ENCODE assay signal across 22 cellular contexts in genomic region chr15:47843124-47843663, GRCh38.
A peak's percentile ranks its signal among the peaks of the same experiment; 100 is the strongest.
DNase-seq lines count a peak whose midpoint lies in the region; ATAC-seq and TF ChIP-seq lines count a peak whose summit lies in the region.
"Had no signal": no experiment of that assay in that cellular context is flagged by ENCODE, and none has a peak within 500 bp of the region (broad histone marks: within the 10 kb centered on the region; RNA-seq: fewer than 3 reads in every experiment).

No MANE protein-coding gene starts in this region.

- H3K36me3 Mint-ChIP-seq in progenitor cell of endocrine pancreas (ENCODE audit: insufficient read depth) = no peaks in the 10 kb centered on the region
- no peaks in the 10 kb centered on the region for H3K36me3 Mint-ChIP-seq in CD8-positive, alpha-beta memory T cell
- H3K36me3 Mint-ChIP-seq: CD14-positive monocyte; CD4-positive, alpha-beta memory T cell; IgD-negative memory B cell had no signal

- H3K27ac ChIP-seq in body of pancreas = peak overlapping the region; percentile 30 to 68 (median 64)
- H3K27ac ChIP-seq in CD8-positive, alpha-beta memory T cell (ENCODE audit: low read depth, low read length) = no peak overlapping the region
- H3K27ac ChIP-seq: GM23248 had no signal

- H3K36me3 ChIP-seq in body of pancreas (replicated peaks in 1 of 2; ENCODE audit: insufficient read depth in 1 of 2, low read depth in 2 of 2) = no peaks in the 10 kb centered on the region
- H3K36me3 ChIP-seq in CD8-positive, alpha-beta memory T cell (ENCODE audit: insufficient read depth, low read length) = no peaks in the 10 kb centered on the region
- H3K36me3 ChIP-seq: HAP-1 had no signal

- peaks cover 64% of the 10 kb centered on the region for H3K4me1 Mint-ChIP-seq in progenitor cell of endocrine pancreas (ENCODE audit: low read depth)
- H3K4me1 Mint-ChIP-seq in CD8-positive, alpha-beta memory T cell = no peaks in the 10 kb centered on the region
- H3K4me1 Mint-ChIP-seq: CD14-positive monocyte; CD4-positive, alpha-beta memory T cell had no signal

- TF ChIP-seq CTCF in body of pancreas (IDR thresholded peaks at IDR 0.05) (peak in 4 of 7 experiments; percentile 41 to 44 (median 43)), progenitor cell of endocrine pancreas (IDR thresholded peaks at IDR 0.05; ENCODE audit: unreplicated experiment) (no peak)

- peaks cover 79% of the 10 kb centered on the region for H3K4me1 ChIP-seq in body of pancreas
- no peaks in the 10 kb centered on the region for H3K4me1 ChIP-seq in CD8-positive, alpha-beta memory T cell (ENCODE audit: insufficient read depth, low read length)
- H3K4me1 ChIP-seq: HAP-1 had no signal

- TF ChIP-seq POLR2A in body of pancreas (IDR thresholded peaks at IDR 0.05) = no peak

- CTCF ChIA-PET in CD8-positive, alpha-beta memory T cell (lab: Charles Lee) = no interaction called here

- H3K27ac Mint-ChIP-seq in progenitor cell of endocrine pancreas = peak overlapping the region; percentile 89
- H3K27ac Mint-ChIP-seq in CD8-positive, alpha-beta memory T cell = no peak overlapping the region
- H3K27ac Mint-ChIP-seq: CD14-positive monocyte; CD4-positive, alpha-beta memory T cell; IgD-negative memory B cell had no signal

- H3K4me3 Mint-ChIP-seq in progenitor cell of endocrine pancreas (ENCODE audit: low read depth) = no peak overlapping the region
- no peak overlapping the region for H3K4me3 Mint-ChIP-seq in CD8-positive, alpha-beta memory T cell
- H3K4me3 Mint-ChIP-seq: CD14-positive monocyte; CD4-positive, alpha-beta memory T cell; IgD-negative memory B cell had no signal

- H3K9me3 ChIP-seq in body of pancreas = no peaks in the 10 kb centered on the region
- H3K9me3 ChIP-seq in CD8-positive, alpha-beta memory T cell (ENCODE audit: low read length) = no peaks in the 10 kb centered on the region
- H3K9me3 ChIP-seq: HAP-1 had no signal

- POLR2A ChIA-PET in CD8-positive, alpha-beta memory T cell (lab: Charles Lee) = no interaction called here

- H3K4me3 ChIP-seq in body of pancreas = no peak overlapping the region
- no peak overlapping the region for H3K4me3 ChIP-seq in CD8-positive, alpha-beta memory T cell (ENCODE audit: low read length)
- H3K4me3 ChIP-seq: GM12878, GM23248, HAP-1 had no signal

- H3K27me3 Mint-ChIP-seq in progenitor cell of endocrine pancreas = peaks cover 8% of the 10 kb centered on the region
- peaks cover 0 to 3% of the 10 kb centered on the region in 2 donors for H3K27me3 Mint-ChIP-seq in CD8-positive, alpha-beta memory T cell
- H3K27me3 Mint-ChIP-seq: IgD-negative memory B cell had no signal

- H3K27me3 ChIP-seq in body of pancreas = no peaks in the 10 kb centered on the region
- no peaks in the 10 kb centered on the region for H3K27me3 ChIP-seq in CD8-positive, alpha-beta memory T cell (ENCODE audit: insufficient read depth, low read length, poor library complexity, severe bottlenecking)

- DNase-seq in NCI-H2171 (lab: John Stamatoyannopoulos, UW) (peak; percentile 21), body of pancreas (peak in 1 of 4 donors; percentile 59), fibroblast of peridontal ligament (ENCODE audit: extremely low read depth) (peak; percentile 2), progenitor cell of endocrine pancreas (ENCODE audit: low spot score, unreplicated experiment) (no peak), NCI-H1417 treated with DMSO at 0.1 percent for 48 hours (lab: John Stamatoyannopoulos, UW) (no peak)
- no peak for DNase-seq in stimulated activated CD4-positive, alpha-beta T cell treated with anti-CD3 and anti-CD28 coated beads, Interleukin-4, amount 100 ng/mL, for 1 hour
- DNase-seq in CD8-positive, alpha-beta memory T cell = no peak
- DNase-seq: ACHN; AML-193; CD4-positive, alpha-beta memory T cell; COR-L47; DMS 273 treated with DMSO at 0.1 percent for 48 hours; DMS53; DND-41; EL; GM23248 had no signal

- 14 to 15% methylated on average over 4 of the region's 4 CpGs for WGBS in body of pancreas, 2 donors

- intact Hi-C loops in body of pancreas (cut with DNase I) = no loop called here

- no peaks in the 10 kb centered on the region for H3K9me3 Mint-ChIP-seq in progenitor cell of endocrine pancreas (ENCODE audit: low read depth)
- H3K9me3 Mint-ChIP-seq in CD8-positive, alpha-beta memory T cell = peaks cover 0 to 4% (median 0%) of the 10 kb centered on the region in 5 donors
- H3K9me3 Mint-ChIP-seq: CD4-positive, alpha-beta memory T cell; IgD-negative memory B cell had no signal

- ATAC-seq in body of pancreas (peak; percentile 82), GM19023 (IDR thresholded peaks at IDR 0.05; ENCODE audit: unreplicated experiment) (no peak)
- ATAC-seq: GM12878, HepG2 had no signal

Comparison
In these comparisons a context has a peak if more than half of its experiments do, and no peak if none do; other contexts are left out.
1. DNase-seq: peak in NCI-H2171 (single experiment) and fibroblast of peridontal ligament (single experiment); none in progenitor cell of endocrine pancreas (single experiment), stimulated activated CD4-positive, alpha-beta T cell treated with anti-CD3 and anti-CD28 coated beads, Interleukin-4, amount 100 ng/mL, for 1 hour (single experiment), NCI-H1417 treated with DMSO at 0.1 percent for 48 hours (single experiment) and CD8-positive, alpha-beta memory T cell (0 of 5).